Comparison of ENCODE assay signal across 8 cellular contexts in the genomic region with DNA sequence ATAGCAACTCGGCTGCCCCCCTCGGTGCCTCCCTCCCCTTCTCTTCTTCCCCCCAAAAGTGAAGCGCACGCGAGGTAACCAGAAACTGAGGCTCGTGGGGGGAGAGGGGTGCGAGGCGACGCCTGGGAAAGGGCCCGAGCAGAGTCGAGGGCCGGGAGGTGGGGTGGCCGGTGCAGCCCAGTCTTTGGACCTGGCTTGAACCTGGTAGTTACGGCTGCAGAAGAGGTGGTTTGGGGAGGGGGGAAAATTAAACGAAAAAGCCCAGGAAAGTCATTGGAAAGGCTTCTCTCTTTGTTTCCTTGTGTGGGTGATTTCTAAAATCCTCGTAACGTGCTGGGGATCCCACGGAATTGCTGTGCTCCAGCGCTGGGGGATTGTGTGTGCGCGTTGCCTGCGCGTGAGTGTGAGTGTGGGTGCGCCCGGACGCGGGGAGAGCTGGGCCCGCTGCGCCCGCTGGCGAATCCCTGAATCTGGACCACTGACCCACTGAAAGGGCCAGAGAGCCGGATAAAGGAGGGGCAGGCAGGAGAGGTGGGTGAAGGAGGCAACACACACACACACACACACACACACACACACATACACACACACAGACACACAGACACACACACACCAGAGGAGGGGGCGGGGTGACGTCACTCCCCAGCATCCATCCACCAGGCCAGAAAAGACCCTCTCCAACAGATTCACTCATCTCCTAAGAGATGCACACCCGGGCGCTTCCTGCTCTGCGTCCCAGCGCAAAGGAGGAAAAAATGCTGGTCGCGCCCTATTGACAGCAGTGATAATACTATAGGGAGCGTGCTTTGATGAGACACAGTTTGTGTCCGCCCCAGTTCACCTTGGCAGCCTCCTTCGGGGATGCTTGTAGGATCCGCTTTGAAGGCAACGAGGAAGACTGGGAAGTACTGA.
DNase-seq lines count a peak whose midpoint lies in the region; ATAC-seq and TF ChIP-seq lines count a peak whose summit lies in the region.

No MANE protein-coding gene starts in this region.

- H3K4me3 ChIP-seq in SJCRH30, result peak overlapping the region; percentile 81
- H3K4me3 ChIP-seq in fibroblast of lung (replicated peaks in 1 of 4; ENCODE audit: control extremely low read depth in 1 of 4, insufficient read depth in 1 of 4, low read depth in 3 of 4, low read length in 4 of 4), result peak overlapping the region; percentile 53 to 65 (median 60)
- H3K4me3 ChIP-seq in neuronal stem cell (ENCODE audit: low read length in 2 of 2), result peak overlapping the region; percentile 87 to 96

- H3K4me2 ChIP-seq in fibroblast of lung (ENCODE audit: extremely low read depth, insufficient read depth, low read length), result peak overlapping the region; percentile 79
- peak overlapping the region; percentile 97 for H3K4me2 ChIP-seq in neuronal stem cell (ENCODE audit: insufficient read depth, low read length, poor library complexity, severe bottlenecking)

- peak overlapping the region; percentile 49 for H3K14ac ChIP-seq in neuronal stem cell (ENCODE audit: low read length)

- H2AFZ ChIP-seq in fibroblast of lung (ENCODE audit: low read length) (peak overlapping the region; percentile 37), neuronal stem cell (ENCODE audit: low read length) (peak overlapping the region; percentile 99)

- H3K36me3 ChIP-seq in SJCRH30, result no peaks in the 10 kb centered on the region
- no peaks in the 10 kb centered on the region for H3K36me3 ChIP-seq in fibroblast of lung (ENCODE audit: control insufficient read depth, insufficient read depth, low read length)
- no peaks in the 10 kb centered on the region for H3K36me3 ChIP-seq in neuronal stem cell (replicated peaks in 1 of 2; ENCODE audit: control insufficient read depth in 2 of 2, insufficient read depth in 2 of 2, low read length in 2 of 2)

- H3K79me1 ChIP-seq in neuronal stem cell (ENCODE audit: low read depth, low read length), result no peaks in the 10 kb centered on the region

- H3K18ac ChIP-seq in neuronal stem cell (ENCODE audit: low read length), result peak overlapping the region; percentile 99

- H4K91ac ChIP-seq in neuronal stem cell (ENCODE audit: low read depth, low read length, poor library complexity), result no peak overlapping the region

- peaks cover 20% of the 10 kb centered on the region for H3K4me1 ChIP-seq in SJCRH30
- H3K4me1 ChIP-seq in fibroblast of lung (ENCODE audit: control insufficient read depth, extremely low read depth, insufficient read depth, low read length), result no peaks in the 10 kb centered on the region
- peaks cover 12 to 19% of the 10 kb centered on the region in 2 donors for H3K4me1 ChIP-seq in neuronal stem cell (ENCODE audit: control insufficient read depth in 2 of 2, insufficient read depth in 1 of 2, low read depth in 1 of 2, low read length in 2 of 2)

- H3K79me2 ChIP-seq in fibroblast of lung (ENCODE audit: control insufficient read depth, insufficient read depth, low read length), result no peaks in the 10 kb centered on the region

- peak overlapping the region; percentile 84 for H3K27ac ChIP-seq in SJCRH30
- H3K27ac ChIP-seq in fibroblast of lung (ENCODE audit: insufficient read depth, low read length), result no peak overlapping the region
- peak overlapping the region; percentile 84 for H3K27ac ChIP-seq in neuronal stem cell (replicated peaks; ENCODE audit: low read length)

- H2BK120ac ChIP-seq in neuronal stem cell (ENCODE audit: low read depth, low read length), result peak overlapping the region; percentile 57

- no peak overlapping the region for H2BK12ac ChIP-seq in neuronal stem cell (ENCODE audit: low read length)

- no peak for TF ChIP-seq CTCF in fibroblast of lung (conservative IDR thresholded peaks at IDR 0.05 in 1 of 2, IDR thresholded peaks at IDR 0.05 in 1 of 2; ENCODE audit: low read depth in 1 of 2, low read length in 2 of 2)

- peak overlapping the region; percentile 98 for H2BK5ac ChIP-seq in neuronal stem cell (ENCODE audit: low read length)

- no peak overlapping the region for H3K23ac ChIP-seq in neuronal stem cell (ENCODE audit: low read depth, low read length, poor library complexity)

- H2BK15ac ChIP-seq in neuronal stem cell (ENCODE audit: low read length), result peak overlapping the region; percentile 83

- peak overlapping the region; percentile 50 for H2AK5ac ChIP-seq in neuronal stem cell (ENCODE audit: low read depth, low read length)

- H3K4ac ChIP-seq in neuronal stem cell (ENCODE audit: low read length), result peak overlapping the region; percentile 90

- H3K9me3 ChIP-seq in SJCRH30 (replicated peaks), result no peaks in the 10 kb centered on the region
- no peaks in the 10 kb centered on the region for H3K9me3 ChIP-seq in fibroblast of lung (ENCODE audit: control insufficient read depth, insufficient read depth, low read depth, low read length)
- H3K9me3 ChIP-seq in neuronal stem cell (replicated peaks in 1 of 2; ENCODE audit: control insufficient read depth in 2 of 2, insufficient read depth in 1 of 2, low read depth in 1 of 2, low read length in 2 of 2), result no peaks in the 10 kb centered on the region

- no CpG with 5 or more reads among the region's 45 CpGs for WGBS in neuronal stem cell (ENCODE audit: extremely low coverage in 2 of 2, insufficient read length in 2 of 2, insufficient replicate concordance in 1 of 2), 2 donors

- no peak overlapping the region for H4K8ac ChIP-seq in neuronal stem cell (ENCODE audit: low read depth, low read length)

- no peaks in the 10 kb centered on the region for H3K27me3 ChIP-seq in SJCRH30
- peaks cover 11% of the 10 kb centered on the region for H3K27me3 ChIP-seq in fibroblast of lung (ENCODE audit: control insufficient read depth, insufficient read depth, low read length)
- H3K27me3 ChIP-seq in neuronal stem cell (ENCODE audit: control insufficient read depth in 3 of 3, insufficient read depth in 3 of 3, low read depth in 1 of 3, low read length in 3 of 3), result no peaks in the 10 kb centered on the region

- DNase-seq in Ammon's horn (ENCODE audit: low spot score) (peak; percentile 47), SJCRH30 (no peak), fibroblast of lung (ENCODE audit: low read depth in 2 of 2) (peak in 1 of 2 donors; percentile 3), neuronal stem cell (ENCODE audit: low spot score) (no peak), DMS79 treated with DMSO at 0.1 percent for 48 hours (lab: John Stamatoyannopoulos, UW) (no peak), NCI-H1436 treated with DMSO at 0.1 percent for 48 hours (lab: John Stamatoyannopoulos, UW) (no peak), HuH-7.5 (ENCODE audit: low spot score) (no peak)

- ATAC-seq in GM18873 (IDR thresholded peaks at IDR 0.05; ENCODE audit: low FRiP score, unreplicated experiment), result no peak

- no peaks in the 10 kb centered on the region for H4K20me1 ChIP-seq in fibroblast of lung (ENCODE audit: control insufficient read depth, extremely low read depth, insufficient read depth, low read length)

- H3K9ac ChIP-seq in fibroblast of lung (ENCODE audit: insufficient read depth, low read length) (no peak overlapping the region), neuronal stem cell (ENCODE audit: low read depth, low read length, poor library complexity) (peak overlapping the region; percentile 82)
